In the genomic region with DNA sequence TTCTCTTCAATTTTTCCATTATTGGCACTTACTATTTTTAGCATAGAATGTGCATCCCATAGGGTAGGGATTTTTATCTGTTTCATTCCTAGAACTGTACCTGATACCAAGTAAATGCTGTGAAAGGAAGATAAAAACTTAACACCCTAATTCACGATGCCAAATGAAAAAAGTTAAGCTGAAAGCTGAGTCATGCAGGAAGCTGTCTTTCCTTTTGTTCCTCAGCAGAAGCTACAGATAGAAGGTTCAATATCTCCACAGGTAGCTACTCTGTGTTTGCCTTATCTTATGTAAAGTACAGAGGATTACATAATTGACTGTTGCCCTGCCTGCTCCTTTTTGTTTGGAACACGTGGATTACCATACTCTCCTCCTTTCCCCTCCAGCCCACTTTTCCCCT, we compare ENCODE assay signal across 1 cellular context.
TF ChIP-seq lines count a peak whose summit lies in the region.

No MANE protein-coding gene starts in this region.

TF ChIP-seq in K562, 482 proteins besides CTCF, POLR2A, EP300 and RAD21 (continued from another document and continues in another):
- TF ChIP-seq ZBTB2 (IDR thresholded peaks at IDR 0.05) (peak; percentile 82), BRCA1 (IDR thresholded peaks at IDR 0.05) (no peak), BRCA1 (CRISPR knock-in tag; IDR thresholded peaks at IDR 0.05) (no peak), DEAF1 (CRISPR knock-in tag; IDR thresholded peaks at IDR 0.05) (no peak), NR2F6 (CRISPR knock-in tag; IDR thresholded peaks at IDR 0.05) (no peak), HIVEP1 (CRISPR knock-in tag; IDR thresholded peaks at IDR 0.05) (no peak), THRB (CRISPR knock-in tag; conservative IDR thresholded peaks at IDR 0.05) (no peak), ZNF583 (CRISPR knock-in tag; IDR thresholded peaks at IDR 0.05) (no peak), NCOA6 (IDR thresholded peaks at IDR 0.05) (no peak), SMARCB1 (IDR thresholded peaks at IDR 0.05; ENCODE audit: insufficient read length, low read depth) (peak; percentile 49), GATA2 (CRISPR knock-in tag; IDR thresholded peaks at IDR 0.05) (no peak), KLF6 (CRISPR knock-in tag; IDR thresholded peaks at IDR 0.05; ENCODE audit: borderline replicate concordance) (no peak), PTTG1 (tag; IDR thresholded peaks at IDR 0.05; ENCODE audit: low read depth) (no peak), HOXB6 (CRISPR knock-in tag; IDR thresholded peaks at IDR 0.05; ENCODE audit: borderline replicate concordance) (no peak), ZFX (CRISPR knock-in tag; IDR thresholded peaks at IDR 0.05) (no peak), ZNF253 (CRISPR knock-in tag; conservative IDR thresholded peaks at IDR 0.05) (no peak), ZNF174 (CRISPR knock-in tag; IDR thresholded peaks at IDR 0.05) (no peak), ZNF785 (CRISPR knock-in tag; IDR thresholded peaks at IDR 0.05) (no peak), SIX5 (IDR thresholded peaks at IDR 0.05; ENCODE audit: borderline replicate concordance in 1 of 2, insufficient read depth in 1 of 2, low read depth in 1 of 2, low read length in 2 of 2) (no peak), HNRNPUL1 (IDR thresholded peaks at IDR 0.05; ENCODE audit: low read length) (no peak), RHOXF2B (CRISPR knock-in tag; conservative IDR thresholded peaks at IDR 0.05) (no peak), POLR2AphosphoS5 (IDR thresholded peaks at IDR 0.05; ENCODE audit: control insufficient read depth, insufficient read depth, low read depth, low read length) (peak; percentile 45; the same call in 1 of the 2 replicates), CTBP1 (IDR thresholded peaks at IDR 0.05; ENCODE audit: borderline replicate concordance) (peak; percentile 92), ZNF586 (CRISPR knock-in tag; conservative IDR thresholded peaks at IDR 0.05) (no peak), SNAPC5 (CRISPR knock-in tag; IDR thresholded peaks at IDR 0.05) (no peak), EWSR1 (IDR thresholded peaks at IDR 0.05; ENCODE audit: borderline replicate concordance, low read depth, partially characterized antibody) (no peak), HDGF (IDR thresholded peaks at IDR 0.05) (no peak), SMAD1 (IDR thresholded peaks at IDR 0.05; ENCODE audit: low read depth, low read length, partially characterized antibody) (no peak), SIN3A (IDR thresholded peaks at IDR 0.05; ENCODE audit: borderline replicate concordance in 2 of 2, control insufficient read depth in 1 of 2, low read depth in 2 of 2, low read length in 2 of 2) (no peak), NFATC3 (IDR thresholded peaks at IDR 0.05) (no peak), POLR2G (IDR thresholded peaks at IDR 0.05; ENCODE audit: low read depth, low read length) (no peak), FOXP1 (CRISPR knock-in tag; IDR thresholded peaks at IDR 0.05) (no peak), AFF4 (CRISPR knock-in tag; IDR thresholded peaks at IDR 0.05) (no peak), ZBTB17 (CRISPR knock-in tag; IDR thresholded peaks at IDR 0.05) (no peak), RBFOX2 (IDR thresholded peaks at IDR 0.05; ENCODE audit: low read depth, low read length) (no peak), SAP30 (IDR thresholded peaks at IDR 0.05; ENCODE audit: borderline replicate concordance, insufficient read depth, low read depth, low read length, poor library complexity, severe bottlenecking) (no peak), MYC (IDR thresholded peaks at IDR 0.05; ENCODE audit: low read depth, low read length) (peak; percentile 74), MYC (CRISPR knock-in tag; IDR thresholded peaks at IDR 0.05; ENCODE audit: borderline replicate concordance, low read depth) (no peak), FOXK1 (CRISPR knock-in tag; IDR thresholded peaks at IDR 0.05; ENCODE audit: borderline replicate concordance) (no peak)
- TF ChIP-seq, protein P1, sequence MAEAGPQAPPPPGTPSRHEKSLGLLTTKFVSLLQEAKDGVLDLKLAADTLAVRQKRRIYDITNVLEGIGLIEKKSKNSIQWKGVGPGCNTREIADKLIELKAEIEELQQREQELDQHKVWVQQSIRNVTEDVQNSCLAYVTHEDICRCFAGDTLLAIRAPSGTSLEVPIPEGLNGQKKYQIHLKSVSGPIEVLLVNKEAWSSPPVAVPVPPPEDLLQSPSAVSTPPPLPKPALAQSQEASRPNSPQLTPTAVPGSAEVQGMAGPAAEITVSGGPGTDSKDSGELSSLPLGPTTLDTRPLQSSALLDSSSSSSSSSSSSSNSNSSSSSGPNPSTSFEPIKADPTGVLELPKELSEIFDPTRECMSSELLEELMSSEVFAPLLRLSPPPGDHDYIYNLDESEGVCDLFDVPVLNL (CRISPR knock-in tag; IDR thresholded peaks at IDR 0.05; ENCODE audit: low read depth) = no peak
- TF ChIP-seq, protein P2, sequence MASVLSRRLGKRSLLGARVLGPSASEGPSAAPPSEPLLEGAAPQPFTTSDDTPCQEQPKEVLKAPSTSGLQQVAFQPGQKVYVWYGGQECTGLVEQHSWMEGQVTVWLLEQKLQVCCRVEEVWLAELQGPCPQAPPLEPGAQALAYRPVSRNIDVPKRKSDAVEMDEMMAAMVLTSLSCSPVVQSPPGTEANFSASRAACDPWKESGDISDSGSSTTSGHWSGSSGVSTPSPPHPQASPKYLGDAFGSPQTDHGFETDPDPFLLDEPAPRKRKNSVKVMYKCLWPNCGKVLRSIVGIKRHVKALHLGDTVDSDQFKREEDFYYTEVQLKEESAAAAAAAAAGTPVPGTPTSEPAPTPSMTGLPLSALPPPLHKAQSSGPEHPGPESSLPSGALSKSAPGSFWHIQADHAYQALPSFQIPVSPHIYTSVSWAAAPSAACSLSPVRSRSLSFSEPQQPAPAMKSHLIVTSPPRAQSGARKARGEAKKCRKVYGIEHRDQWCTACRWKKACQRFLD (CRISPR knock-in tag; IDR thresholded peaks at IDR 0.05) = no peak
- TF ChIP-seq, protein P3, sequence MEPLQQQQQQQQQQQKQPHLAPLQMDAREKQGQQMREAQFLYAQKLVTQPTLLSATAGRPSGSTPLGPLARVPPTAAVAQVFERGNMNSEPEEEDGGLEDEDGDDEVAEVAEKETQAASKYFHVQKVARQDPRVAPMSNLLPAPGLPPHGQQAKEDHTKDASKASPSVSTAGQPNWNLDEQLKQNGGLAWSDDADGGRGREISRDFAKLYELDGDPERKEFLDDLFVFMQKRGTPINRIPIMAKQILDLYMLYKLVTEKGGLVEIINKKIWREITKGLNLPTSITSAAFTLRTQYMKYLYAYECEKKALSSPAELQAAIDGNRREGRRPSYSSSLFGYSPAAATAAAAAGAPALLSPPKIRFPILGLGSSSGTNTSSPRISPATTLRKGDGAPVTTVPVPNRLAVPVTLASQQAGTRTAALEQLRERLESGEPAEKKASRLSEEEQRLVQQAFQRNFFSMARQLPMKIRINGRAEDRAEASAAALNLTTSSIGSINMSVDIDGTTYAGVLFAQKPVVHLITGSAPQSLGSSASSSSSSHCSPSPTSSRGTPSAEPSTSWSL (CRISPR knock-in tag; IDR thresholded peaks at IDR 0.05; ENCODE audit: borderline replicate concordance) = no peak
- TF ChIP-seq, protein P4, sequence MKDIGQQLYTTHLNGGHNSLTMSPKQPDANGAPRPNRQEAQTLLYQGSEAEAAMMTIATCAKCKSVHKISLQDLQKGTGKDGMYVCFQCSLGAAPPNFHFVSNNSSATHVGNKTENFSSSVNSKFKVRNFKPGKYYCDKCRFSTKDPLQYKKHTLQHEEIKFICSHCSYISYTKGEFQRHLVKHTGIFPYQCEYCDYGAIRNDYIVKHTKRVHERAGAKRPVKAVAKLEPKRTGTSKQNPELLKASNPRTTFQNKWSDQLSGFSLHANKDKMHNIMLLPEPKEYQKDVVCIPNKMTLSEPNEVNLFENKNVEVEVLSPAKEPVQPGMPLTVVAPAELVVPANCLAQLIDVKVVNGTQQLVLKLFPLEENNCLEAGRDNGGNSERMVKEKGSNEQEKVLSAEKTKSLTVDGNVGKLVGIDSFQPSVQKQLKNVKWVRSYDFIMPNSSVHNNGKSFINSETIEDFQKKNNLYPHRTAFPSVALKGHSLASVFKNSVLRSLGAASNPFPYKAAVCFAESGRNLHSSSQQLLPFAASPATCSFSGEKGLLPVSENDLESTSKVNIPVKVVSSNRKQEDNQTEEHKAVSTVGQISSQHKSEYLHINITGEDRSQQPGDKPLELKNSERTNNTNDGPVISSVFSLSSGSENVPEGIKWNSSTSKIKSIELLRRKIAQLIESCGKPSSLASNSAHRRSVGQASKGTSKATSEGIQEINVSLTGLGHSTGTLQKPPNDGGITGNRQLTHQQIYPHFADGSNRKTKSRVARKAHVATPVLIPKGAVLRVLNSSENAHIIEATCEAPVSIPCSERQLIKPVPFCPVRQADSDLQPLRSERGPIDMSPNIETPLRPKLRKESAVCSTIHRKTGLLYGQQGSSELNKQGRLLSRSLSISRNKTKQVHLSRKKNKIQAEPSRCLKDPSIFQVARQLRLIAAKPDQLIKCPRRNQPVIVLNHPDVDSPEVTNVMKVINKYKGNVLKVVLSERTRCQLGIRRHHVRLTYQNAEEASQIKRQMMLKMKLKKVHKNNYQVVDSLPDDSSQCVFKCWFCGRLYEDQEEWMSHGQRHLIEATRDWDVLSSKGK (CRISPR knock-in tag; IDR thresholded peaks at IDR 0.05) = no peak
- TF ChIP-seq, protein P5, sequence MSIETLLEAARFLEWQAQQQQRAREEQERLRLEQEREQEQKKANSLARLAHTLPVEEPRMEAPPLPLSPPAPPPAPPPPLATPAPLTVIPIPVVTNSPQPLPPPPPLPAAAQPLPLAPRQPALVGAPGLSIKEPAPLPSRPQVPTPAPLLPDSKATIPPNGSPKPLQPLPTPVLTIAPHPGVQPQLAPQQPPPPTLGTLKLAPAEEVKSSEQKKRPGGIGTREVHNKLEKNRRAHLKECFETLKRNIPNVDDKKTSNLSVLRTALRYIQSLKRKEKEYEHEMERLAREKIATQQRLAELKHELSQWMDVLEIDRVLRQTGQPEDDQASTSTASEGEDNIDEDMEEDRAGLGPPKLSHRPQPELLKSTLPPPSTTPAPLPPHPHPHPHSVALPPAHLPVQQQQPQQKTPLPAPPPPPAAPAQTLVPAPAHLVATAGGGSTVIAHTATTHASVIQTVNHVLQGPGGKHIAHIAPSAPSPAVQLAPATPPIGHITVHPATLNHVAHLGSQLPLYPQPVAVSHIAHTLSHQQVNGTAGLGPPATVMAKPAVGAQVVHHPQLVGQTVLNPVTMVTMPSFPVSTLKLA (conservative IDR thresholded peaks at IDR 0.05) = peak in 1 of 2 experiments; percentile 63; a peak in 2 of 4 replicates
